In genomic region chr5:134140530-134141201, GRCh38 we compare ENCODE assay signal across 8 cellular contexts. TPM values are rescaled to one million over a fixed set of nuclear protein-coding genes. Genes with fewer than 3 reads are reported as not detected.
DNase-seq lines count a peak whose midpoint lies in the region; ATAC-seq and TF ChIP-seq lines count a peak whose summit lies in the region.

No MANE protein-coding gene starts in this region.

- no peaks in the 10 kb centered on the region for H3K9me3 ChIP-seq in mammary epithelial cell (replicated peaks; ENCODE audit: insufficient read depth, low read length)

- TF ChIP-seq POLR2A in NB4 (IDR thresholded peaks at IDR 0.05; ENCODE audit: extremely low read depth, insufficient read length), result no peak

- peak overlapping the region; percentile 2 for H3K4me2 ChIP-seq in mammary epithelial cell (ENCODE audit: insufficient read depth, low read depth, low read length)

- TF ChIP-seq CTCF in NB4 (IDR thresholded peaks at IDR 0.05; ENCODE audit: low read depth, low read length) (peak; percentile 74), mammary epithelial cell (conservative IDR thresholded peaks at IDR 0.05 in 1 of 2, IDR thresholded peaks at IDR 0.05 in 1 of 2; ENCODE audit: extremely low read depth in 1 of 2, insufficient read depth in 1 of 2, low read depth in 1 of 2, low read length in 2 of 2) (peak; percentile 85 to 90)

- 50% methylated on average over 2 of the region's 8 CpGs for WGBS in mammary epithelial cell (ENCODE audit: low coverage, missing lambda C conversion rate)

- dilution Hi-C loops in mammary epithelial cell (cut with HindIII; ENCODE audit: low sequenced_read_pairs), result no loop called here

- H3K79me2 ChIP-seq in mammary epithelial cell (ENCODE audit: insufficient read depth, low read length), result peaks cover 42% of the 10 kb centered on the region

- peaks cover 8% of the 10 kb centered on the region for H3K36me3 ChIP-seq in mammary epithelial cell (ENCODE audit: insufficient read depth, low read length)

- H3K27me3 ChIP-seq in mammary epithelial cell (ENCODE audit: insufficient read depth, low read length), result no peaks in the 10 kb centered on the region

- no TSS peak for BruUV-seq in mammary epithelial cell (replicated peaks; lab: Mats Ljungman, UMichigan)

- H3K9ac ChIP-seq in mammary epithelial cell (ENCODE audit: insufficient read depth, low read length), result no peak overlapping the region

- DNase-seq in COR-L47 (lab: John Stamatoyannopoulos, UW) (peak; percentile 73), NB4 (ENCODE audit: low read depth) (peak; percentile 75), T1000 (lab: John Stamatoyannopoulos, UW) (peak; percentile 60), mammary epithelial cell (peak; percentile 86), iris pigment epithelial cell (ENCODE audit: low read depth) (peak; percentile 72)
- peak in 2 of 3 experiments; percentile 49 to 68 for DNase-seq in stimulated activated CD4-positive, alpha-beta T cell treated with anti-CD3 and anti-CD28 coated beads, TNF-alpha, amount 100 ng/mL, for 24 hours (ENCODE audit: low read depth in 3 of 3)

- H3K4me1 ChIP-seq in mammary epithelial cell (ENCODE audit: insufficient read depth, low read length), result peaks cover 36% of the 10 kb centered on the region

- H4K20me1 ChIP-seq in mammary epithelial cell (ENCODE audit: insufficient read depth, low read length), result peaks cover 2% of the 10 kb centered on the region

- H3K27ac ChIP-seq in mammary epithelial cell (ENCODE audit: insufficient read depth, low read depth, low read length), result no peak overlapping the region

- intact Hi-C loops in mammary epithelial cell (cut with micrococcal nuclease), result loop anchor here (1.0 kb wide), 3 partner anchors 38 to 114 kb away; no protein-coding TSS in a partner anchor

- H3K4me3 ChIP-seq in NB4 (ENCODE audit: low read depth, low read length), result no peak overlapping the region
- H3K4me3 ChIP-seq in mammary epithelial cell (replicated peaks in 1 of 3; ENCODE audit: insufficient read depth in 1 of 3, low read depth in 2 of 3, low read length in 3 of 3), result no peak overlapping the region

- ATAC-seq in GM21528 (IDR thresholded peaks at IDR 0.05; ENCODE audit: low FRiP score, unreplicated experiment), result peak; percentile 54
- no peak for ATAC-seq in HG03039 (IDR thresholded peaks at IDR 0.05; ENCODE audit: unreplicated experiment)

- in situ Hi-C loops in mammary epithelial cell (cut with MboI; ENCODE audit: low sequenced_read_pairs in 2 of 2), result loop anchor here in 1 of 2 donors (10.0 kb wide), 1 partner anchor 86 kb away; no protein-coding TSS in a partner anchor

- no peak overlapping the region for H2AFZ ChIP-seq in mammary epithelial cell (ENCODE audit: low read depth, low read length)

- CTCF ChIA-PET in mammary epithelial cell (lab: Charles Lee; ENCODE audit: low non-redundant PET), result interaction anchor here (0.6 to 3.5 kb wide), 3 partner anchors 16 to 1017 kb away, joined by 4 to 39 read pairs (median 5); no protein-coding TSS in a partner anchor

RNA-seq across cellular contexts. Expression of gene TCF7, which starts 26.2 kb away (rescaled TPM):
- total RNA-seq in mammary epithelial cell, result 1 to 10 TPM; 3.3 to 6.5 TPM
- polyA plus RNA-seq in mammary epithelial cell, result 2.0 TPM
- 18.8 TPM for polyA minus RNA-seq in mammary epithelial cell

RNA-seq across cellular contexts. Expression of gene SKP1, which starts 36.1 kb away (rescaled TPM):
- total RNA-seq in mammary epithelial cell, result 100 to 1,000 TPM; 146 to 231 TPM
- 389 TPM for polyA plus RNA-seq in mammary epithelial cell
- 130 TPM for polyA minus RNA-seq in mammary epithelial cell
